1 cellular context compared by ENCODE assay signal in the genomic region with DNA sequence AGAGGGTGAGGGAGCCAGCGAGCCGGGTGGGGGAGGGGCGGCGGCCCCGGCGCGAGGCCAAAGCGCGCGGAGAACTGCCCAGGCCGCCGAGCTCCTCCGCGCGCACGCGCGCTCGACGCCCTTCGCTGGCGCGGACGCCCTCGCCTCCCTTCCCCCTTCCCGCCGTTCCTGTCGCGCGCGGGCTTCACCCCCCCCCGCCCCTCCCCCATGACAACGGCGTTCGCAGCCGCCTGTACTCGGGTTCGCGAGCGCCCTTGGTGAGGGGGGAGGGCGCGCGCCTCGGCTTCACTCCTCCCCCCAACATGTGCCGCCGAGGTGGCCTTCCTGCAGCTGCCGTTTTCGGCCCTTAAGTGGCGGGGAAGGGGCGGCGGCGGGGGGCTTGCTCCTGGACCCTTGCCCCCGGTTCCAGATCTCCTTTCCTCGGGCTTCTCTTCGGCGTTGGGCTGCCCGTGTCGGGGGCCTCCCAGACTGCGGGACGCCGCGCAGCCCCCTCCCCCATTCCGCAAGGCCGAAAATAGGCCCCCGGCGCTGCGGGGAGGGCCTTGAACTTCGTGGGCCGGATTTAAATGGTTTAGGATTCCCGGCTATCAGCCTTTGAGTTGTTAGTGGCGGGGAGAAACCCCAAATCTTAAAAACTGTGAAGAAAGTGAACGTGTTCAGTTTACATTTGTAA.
A peak's percentile ranks its signal among the peaks of the same experiment; 100 is the strongest.
TF ChIP-seq lines count a peak whose summit lies in the region.

No MANE protein-coding gene starts in this region.

TF ChIP-seq in HepG2, 621 proteins besides CTCF, POLR2A, EP300 and RAD21 (continued from another document and continues in another):
- TF ChIP-seq, protein P1, sequence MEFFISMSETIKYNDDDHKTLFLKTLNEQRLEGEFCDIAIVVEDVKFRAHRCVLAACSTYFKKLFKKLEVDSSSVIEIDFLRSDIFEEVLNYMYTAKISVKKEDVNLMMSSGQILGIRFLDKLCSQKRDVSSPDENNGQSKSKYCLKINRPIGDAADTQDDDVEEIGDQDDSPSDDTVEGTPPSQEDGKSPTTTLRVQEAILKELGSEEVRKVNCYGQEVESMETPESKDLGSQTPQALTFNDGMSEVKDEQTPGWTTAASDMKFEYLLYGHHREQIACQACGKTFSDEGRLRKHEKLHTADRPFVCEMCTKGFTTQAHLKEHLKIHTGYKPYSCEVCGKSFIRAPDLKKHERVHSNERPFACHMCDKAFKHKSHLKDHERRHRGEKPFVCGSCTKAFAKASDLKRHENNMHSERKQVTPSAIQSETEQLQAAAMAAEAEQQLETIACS (CRISPR knock-in tag; IDR thresholded peaks at IDR 0.05) = peak; percentile 69
- TF ChIP-seq, protein P2, sequence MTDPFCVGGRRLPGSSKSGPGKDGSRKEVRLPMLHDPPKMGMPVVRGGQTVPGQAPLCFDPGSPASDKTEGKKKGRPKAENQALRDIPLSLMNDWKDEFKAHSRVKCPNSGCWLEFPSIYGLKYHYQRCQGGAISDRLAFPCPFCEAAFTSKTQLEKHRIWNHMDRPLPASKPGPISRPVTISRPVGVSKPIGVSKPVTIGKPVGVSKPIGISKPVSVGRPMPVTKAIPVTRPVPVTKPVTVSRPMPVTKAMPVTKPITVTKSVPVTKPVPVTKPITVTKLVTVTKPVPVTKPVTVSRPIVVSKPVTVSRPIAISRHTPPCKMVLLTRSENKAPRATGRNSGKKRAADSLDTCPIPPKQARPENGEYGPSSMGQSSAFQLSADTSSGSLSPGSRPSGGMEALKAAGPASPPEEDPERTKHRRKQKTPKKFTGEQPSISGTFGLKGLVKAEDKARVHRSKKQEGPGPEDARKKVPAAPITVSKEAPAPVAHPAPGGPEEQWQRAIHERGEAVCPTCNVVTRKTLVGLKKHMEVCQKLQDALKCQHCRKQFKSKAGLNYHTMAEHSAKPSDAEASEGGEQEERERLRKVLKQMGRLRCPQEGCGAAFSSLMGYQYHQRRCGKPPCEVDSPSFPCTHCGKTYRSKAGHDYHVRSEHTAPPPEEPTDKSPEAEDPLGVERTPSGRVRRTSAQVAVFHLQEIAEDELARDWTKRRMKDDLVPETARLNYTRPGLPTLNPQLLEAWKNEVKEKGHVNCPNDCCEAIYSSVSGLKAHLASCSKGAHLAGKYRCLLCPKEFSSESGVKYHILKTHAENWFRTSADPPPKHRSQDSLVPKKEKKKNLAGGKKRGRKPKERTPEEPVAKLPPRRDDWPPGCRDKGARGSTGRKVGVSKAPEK (CRISPR knock-in tag; IDR thresholded peaks at IDR 0.05; ENCODE audit: borderline replicate concordance) = no peak
- TF ChIP-seq ELF3 (CRISPR knock-in tag; IDR thresholded peaks at IDR 0.05) (no peak), MYNN (CRISPR knock-in tag; IDR thresholded peaks at IDR 0.05; ENCODE audit: low read depth) (no peak), MEF2D (CRISPR knock-in tag; IDR thresholded peaks at IDR 0.05) (peak; percentile 24; the same call in 1 of the 2 replicates), TSC22D2 (CRISPR knock-in tag; IDR thresholded peaks at IDR 0.05; ENCODE audit: borderline replicate concordance) (no peak), ZFY (CRISPR knock-in tag; IDR thresholded peaks at IDR 0.05) (no peak), PRMT3 (CRISPR knock-in tag; IDR thresholded peaks at IDR 0.05; ENCODE audit: borderline replicate concordance, low read depth) (no peak), TRIM24 (CRISPR knock-in tag; IDR thresholded peaks at IDR 0.05) (no peak), STAG1 (CRISPR knock-in tag; IDR thresholded peaks at IDR 0.05) (no peak), SPEN (CRISPR knock-in tag; IDR thresholded peaks at IDR 0.05; ENCODE audit: low read depth) (no peak), AGO2 (optimal IDR thresholded peaks at IDR 0.05; ENCODE audit: low read depth, low read length) (peak; percentile 87), SETDB1 (CRISPR knock-in tag; IDR thresholded peaks at IDR 0.05; ENCODE audit: borderline replicate concordance) (no peak), ZNF34 (CRISPR knock-in tag; IDR thresholded peaks at IDR 0.05; ENCODE audit: borderline replicate concordance) (no peak), ZNF335 (CRISPR knock-in tag; IDR thresholded peaks at IDR 0.05) (0 out of 2 replicates have a peak, but pooled peaks have one; percentile 4), HOXA7 (CRISPR knock-in tag; IDR thresholded peaks at IDR 0.05) (no peak), MAZ (IDR thresholded peaks at IDR 0.05; ENCODE audit: borderline replicate concordance, low read depth, low read length) (peak; percentile 28; the same call in 1 of the 2 replicates), MAZ (CRISPR knock-in tag; IDR thresholded peaks at IDR 0.05; ENCODE audit: low read depth) (peak; percentile 6; the same call in 1 of the 2 replicates), DNMT3B (CRISPR knock-in tag; conservative IDR thresholded peaks at IDR 0.05) (no peak), ZNF564 (CRISPR knock-in tag; IDR thresholded peaks at IDR 0.05) (0 out of 2 replicates have a peak, but pooled peaks have one; percentile 7), EED (CRISPR knock-in tag; IDR thresholded peaks at IDR 0.05) (no peak), REXO4 (CRISPR knock-in tag; IDR thresholded peaks at IDR 0.05; ENCODE audit: borderline replicate concordance) (0 out of 2 replicates have a peak, but pooled peaks have one; percentile 15), ZSCAN9 (CRISPR knock-in tag; IDR thresholded peaks at IDR 0.05; ENCODE audit: borderline replicate concordance) (no peak), ZNF383 (CRISPR knock-in tag; IDR thresholded peaks at IDR 0.05; ENCODE audit: borderline replicate concordance) (no peak), ZKSCAN1 (IDR thresholded peaks at IDR 0.05; ENCODE audit: low read length) (no peak), ZNF496 (CRISPR knock-in tag; IDR thresholded peaks at IDR 0.05; ENCODE audit: insufficient replicate concordance) (no peak)
- TF ChIP-seq, protein P3, sequence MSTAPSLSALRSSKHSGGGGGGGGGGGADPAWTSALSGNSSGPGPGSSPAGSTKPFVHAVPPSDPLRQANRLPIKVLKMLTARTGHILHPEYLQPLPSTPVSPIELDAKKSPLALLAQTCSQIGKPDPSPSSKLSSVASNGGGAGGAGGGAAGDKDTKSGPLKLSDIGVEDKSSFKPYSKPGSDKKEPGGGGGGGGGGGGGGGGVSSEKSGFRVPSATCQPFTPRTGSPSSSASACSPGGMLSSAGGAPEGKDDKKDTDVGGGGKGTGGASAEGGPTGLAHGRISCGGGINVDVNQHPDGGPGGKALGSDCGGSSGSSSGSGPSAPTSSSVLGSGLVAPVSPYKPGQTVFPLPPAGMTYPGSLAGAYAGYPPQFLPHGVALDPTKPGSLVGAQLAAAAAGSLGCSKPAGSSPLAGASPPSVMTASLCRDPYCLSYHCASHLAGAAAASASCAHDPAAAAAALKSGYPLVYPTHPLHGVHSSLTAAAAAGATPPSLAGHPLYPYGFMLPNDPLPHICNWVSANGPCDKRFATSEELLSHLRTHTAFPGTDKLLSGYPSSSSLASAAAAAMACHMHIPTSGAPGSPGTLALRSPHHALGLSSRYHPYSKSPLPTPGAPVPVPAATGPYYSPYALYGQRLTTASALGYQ (CRISPR knock-in tag; IDR thresholded peaks at IDR 0.05) = no peak
- TF ChIP-seq, protein P4, sequence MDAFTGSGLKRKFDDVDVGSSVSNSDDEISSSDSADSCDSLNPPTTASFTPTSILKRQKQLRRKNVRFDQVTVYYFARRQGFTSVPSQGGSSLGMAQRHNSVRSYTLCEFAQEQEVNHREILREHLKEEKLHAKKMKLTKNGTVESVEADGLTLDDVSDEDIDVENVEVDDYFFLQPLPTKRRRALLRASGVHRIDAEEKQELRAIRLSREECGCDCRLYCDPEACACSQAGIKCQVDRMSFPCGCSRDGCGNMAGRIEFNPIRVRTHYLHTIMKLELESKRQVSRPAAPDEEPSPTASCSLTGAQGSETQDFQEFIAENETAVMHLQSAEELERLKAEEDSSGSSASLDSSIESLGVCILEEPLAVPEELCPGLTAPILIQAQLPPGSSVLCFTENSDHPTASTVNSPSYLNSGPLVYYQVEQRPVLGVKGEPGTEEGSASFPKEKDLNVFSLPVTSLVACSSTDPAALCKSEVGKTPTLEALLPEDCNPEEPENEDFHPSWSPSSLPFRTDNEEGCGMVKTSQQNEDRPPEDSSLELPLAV (CRISPR knock-in tag; conservative IDR thresholded peaks at IDR 0.05; ENCODE audit: low read depth) = no peak
- TF ChIP-seq, protein P5, sequence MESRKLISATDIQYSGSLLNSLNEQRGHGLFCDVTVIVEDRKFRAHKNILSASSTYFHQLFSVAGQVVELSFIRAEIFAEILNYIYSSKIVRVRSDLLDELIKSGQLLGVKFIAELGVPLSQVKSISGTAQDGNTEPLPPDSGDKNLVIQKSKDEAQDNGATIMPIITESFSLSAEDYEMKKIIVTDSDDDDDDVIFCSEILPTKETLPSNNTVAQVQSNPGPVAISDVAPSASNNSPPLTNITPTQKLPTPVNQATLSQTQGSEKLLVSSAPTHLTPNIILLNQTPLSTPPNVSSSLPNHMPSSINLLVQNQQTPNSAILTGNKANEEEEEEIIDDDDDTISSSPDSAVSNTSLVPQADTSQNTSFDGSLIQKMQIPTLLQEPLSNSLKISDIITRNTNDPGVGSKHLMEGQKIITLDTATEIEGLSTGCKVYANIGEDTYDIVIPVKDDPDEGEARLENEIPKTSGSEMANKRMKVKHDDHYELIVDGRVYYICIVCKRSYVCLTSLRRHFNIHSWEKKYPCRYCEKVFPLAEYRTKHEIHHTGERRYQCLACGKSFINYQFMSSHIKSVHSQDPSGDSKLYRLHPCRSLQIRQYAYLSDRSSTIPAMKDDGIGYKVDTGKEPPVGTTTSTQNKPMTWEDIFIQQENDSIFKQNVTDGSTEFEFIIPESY (CRISPR knock-in tag; IDR thresholded peaks at IDR 0.05) = no peak
- TF ChIP-seq, protein P6, sequence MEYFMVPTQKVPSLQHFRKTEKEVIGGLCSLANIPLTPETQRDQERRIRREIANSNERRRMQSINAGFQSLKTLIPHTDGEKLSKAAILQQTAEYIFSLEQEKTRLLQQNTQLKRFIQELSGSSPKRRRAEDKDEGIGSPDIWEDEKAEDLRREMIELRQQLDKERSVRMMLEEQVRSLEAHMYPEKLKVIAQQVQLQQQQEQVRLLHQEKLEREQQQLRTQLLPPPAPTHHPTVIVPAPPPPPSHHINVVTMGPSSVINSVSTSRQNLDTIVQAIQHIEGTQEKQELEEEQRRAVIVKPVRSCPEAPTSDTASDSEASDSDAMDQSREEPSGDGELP (IDR thresholded peaks at IDR 0.05; ENCODE audit: borderline replicate concordance, low read depth) = no peak
- TF ChIP-seq, protein P7, sequence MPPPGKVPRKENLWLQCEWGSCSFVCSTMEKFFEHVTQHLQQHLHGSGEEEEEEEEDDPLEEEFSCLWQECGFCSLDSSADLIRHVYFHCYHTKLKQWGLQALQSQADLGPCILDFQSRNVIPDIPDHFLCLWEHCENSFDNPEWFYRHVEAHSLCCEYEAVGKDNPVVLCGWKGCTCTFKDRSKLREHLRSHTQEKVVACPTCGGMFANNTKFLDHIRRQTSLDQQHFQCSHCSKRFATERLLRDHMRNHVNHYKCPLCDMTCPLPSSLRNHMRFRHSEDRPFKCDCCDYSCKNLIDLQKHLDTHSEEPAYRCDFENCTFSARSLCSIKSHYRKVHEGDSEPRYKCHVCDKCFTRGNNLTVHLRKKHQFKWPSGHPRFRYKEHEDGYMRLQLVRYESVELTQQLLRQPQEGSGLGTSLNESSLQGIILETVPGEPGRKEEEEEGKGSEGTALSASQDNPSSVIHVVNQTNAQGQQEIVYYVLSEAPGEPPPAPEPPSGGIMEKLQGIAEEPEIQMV (CRISPR knock-in tag; IDR thresholded peaks at IDR 0.05; ENCODE audit: low read depth) = no peak
- TF ChIP-seq, protein P8, sequence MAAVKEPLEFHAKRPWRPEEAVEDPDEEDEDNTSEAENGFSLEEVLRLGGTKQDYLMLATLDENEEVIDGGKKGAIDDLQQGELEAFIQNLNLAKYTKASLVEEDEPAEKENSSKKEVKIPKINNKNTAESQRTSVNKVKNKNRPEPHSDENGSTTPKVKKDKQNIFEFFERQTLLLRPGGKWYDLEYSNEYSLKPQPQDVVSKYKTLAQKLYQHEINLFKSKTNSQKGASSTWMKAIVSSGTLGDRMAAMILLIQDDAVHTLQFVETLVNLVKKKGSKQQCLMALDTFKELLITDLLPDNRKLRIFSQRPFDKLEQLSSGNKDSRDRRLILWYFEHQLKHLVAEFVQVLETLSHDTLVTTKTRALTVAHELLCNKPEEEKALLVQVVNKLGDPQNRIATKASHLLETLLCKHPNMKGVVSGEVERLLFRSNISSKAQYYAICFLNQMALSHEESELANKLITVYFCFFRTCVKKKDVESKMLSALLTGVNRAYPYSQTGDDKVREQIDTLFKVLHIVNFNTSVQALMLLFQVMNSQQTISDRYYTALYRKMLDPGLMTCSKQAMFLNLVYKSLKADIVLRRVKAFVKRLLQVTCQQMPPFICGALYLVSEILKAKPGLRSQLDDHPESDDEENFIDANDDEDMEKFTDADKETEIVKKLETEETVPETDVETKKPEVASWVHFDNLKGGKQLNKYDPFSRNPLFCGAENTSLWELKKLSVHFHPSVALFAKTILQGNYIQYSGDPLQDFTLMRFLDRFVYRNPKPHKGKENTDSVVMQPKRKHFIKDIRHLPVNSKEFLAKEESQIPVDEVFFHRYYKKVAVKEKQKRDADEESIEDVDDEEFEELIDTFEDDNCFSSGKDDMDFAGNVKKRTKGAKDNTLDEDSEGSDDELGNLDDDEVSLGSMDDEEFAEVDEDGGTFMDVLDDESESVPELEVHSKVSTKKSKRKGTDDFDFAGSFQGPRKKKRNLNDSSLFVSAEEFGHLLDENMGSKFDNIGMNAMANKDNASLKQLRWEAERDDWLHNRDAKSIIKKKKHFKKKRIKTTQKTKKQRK (IDR thresholded peaks at IDR 0.05; ENCODE audit: low read length) = no peak
- TF ChIP-seq, protein P9, sequence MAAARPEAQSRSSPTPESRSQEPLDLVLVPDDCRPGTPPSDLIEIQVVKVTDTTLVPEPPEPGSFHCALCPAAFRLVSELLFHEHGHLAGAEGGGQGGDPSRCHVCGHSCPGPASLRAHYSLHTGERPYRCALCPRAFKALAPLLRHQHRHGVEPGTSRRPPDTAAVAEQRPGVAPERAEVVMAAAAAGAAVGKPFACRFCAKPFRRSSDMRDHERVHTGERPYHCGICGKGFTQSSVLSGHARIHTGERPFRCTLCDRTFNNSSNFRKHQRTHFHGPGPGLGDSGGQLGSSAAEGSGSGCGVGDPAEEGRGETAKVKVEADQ (CRISPR knock-in tag; IDR thresholded peaks at IDR 0.05; ENCODE audit: borderline replicate concordance) = no peak
- TF ChIP-seq, protein P10, sequence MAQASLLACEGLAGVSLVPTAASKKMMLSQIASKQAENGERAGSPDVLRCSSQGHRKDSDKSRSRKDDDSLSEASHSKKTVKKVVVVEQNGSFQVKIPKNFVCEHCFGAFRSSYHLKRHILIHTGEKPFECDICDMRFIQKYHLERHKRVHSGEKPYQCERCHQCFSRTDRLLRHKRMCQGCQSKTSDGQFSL (CRISPR knock-in tag; IDR thresholded peaks at IDR 0.05) = peak; percentile 91
- TF ChIP-seq, protein P11, sequence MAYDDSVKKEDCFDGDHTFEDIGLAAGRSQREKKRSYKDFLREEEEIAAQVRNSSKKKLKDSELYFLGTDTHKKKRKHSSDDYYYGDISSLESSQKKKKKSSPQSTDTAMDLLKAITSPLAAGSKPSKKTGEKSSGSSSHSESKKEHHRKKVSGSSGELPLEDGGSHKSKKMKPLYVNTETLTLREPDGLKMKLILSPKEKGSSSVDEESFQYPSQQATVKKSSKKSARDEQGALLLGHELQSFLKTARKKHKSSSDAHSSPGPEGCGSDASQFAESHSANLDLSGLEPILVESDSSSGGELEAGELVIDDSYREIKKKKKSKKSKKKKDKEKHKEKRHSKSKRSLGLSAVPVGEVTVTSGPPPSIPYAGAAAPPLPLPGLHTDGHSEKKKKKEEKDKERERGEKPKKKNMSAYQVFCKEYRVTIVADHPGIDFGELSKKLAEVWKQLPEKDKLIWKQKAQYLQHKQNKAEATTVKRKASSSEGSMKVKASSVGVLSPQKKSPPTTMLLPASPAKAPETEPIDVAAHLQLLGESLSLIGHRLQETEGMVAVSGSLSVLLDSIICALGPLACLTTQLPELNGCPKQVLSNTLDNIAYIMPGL (CRISPR knock-in tag; IDR thresholded peaks at IDR 0.05; ENCODE audit: borderline replicate concordance in 1 of 2, low read depth in 1 of 2) = no peak
- TF ChIP-seq, protein P12, sequence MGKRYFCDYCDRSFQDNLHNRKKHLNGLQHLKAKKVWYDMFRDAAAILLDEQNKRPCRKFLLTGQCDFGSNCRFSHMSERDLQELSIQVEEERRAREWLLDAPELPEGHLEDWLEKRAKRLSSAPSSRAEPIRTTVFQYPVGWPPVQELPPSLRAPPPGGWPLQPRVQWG (CRISPR knock-in tag; IDR thresholded peaks at IDR 0.05; ENCODE audit: borderline replicate concordance, low read depth) = no peak
